7 cellular contexts compared by ENCODE assay signal in genomic region chr19:11420429-11420893, GRCh38. TPM values are rescaled to one million over a fixed set of nuclear protein-coding genes. Genes with fewer than 3 reads are reported as not detected.
DNase-seq lines count a peak whose midpoint lies in the region; ATAC-seq and TF ChIP-seq lines count a peak whose summit lies in the region.
"Had no signal": no experiment of that assay in that cellular context is flagged by ENCODE, and none has a peak within 500 bp of the region (broad histone marks: within the 10 kb centered on the region; RNA-seq: fewer than 3 reads in every experiment).

No MANE protein-coding gene starts in this region.

- H3K4me1 Mint-ChIP-seq in GM23338: peaks cover 22% of the 10 kb centered on the region
- peaks cover 46% of the 10 kb centered on the region for H3K4me1 Mint-ChIP-seq in nephron progenitor cell

- H3K4me3 ChIP-seq in GM23338 (peak overlapping the region; percentile 90), brain microvascular endothelial cell (ENCODE audit: low read depth, low read length) (peak overlapping the region; percentile 20)

- no peak for TF ChIP-seq CTCF in GM23338 (conservative IDR thresholded peaks at IDR 0.05; ENCODE audit: low read depth in 2 of 2)
- no peak for TF ChIP-seq CTCF in brain microvascular endothelial cell (IDR thresholded peaks at IDR 0.05; ENCODE audit: low read depth, low read length, missing control alignments)
- TF ChIP-seq CTCF in nephron progenitor cell (IDR thresholded peaks at IDR 0.05): no peak

- H3K9me3 Mint-ChIP-seq in GM23338 (no peaks in the 10 kb centered on the region; the same call in 2 of the 3 replicates), nephron progenitor cell (peaks cover 5% of the 10 kb centered on the region)

- no peak for ATAC-seq in GM23338
- ATAC-seq in GM21528 (IDR thresholded peaks at IDR 0.05; ENCODE audit: low FRiP score, unreplicated experiment): no peak

- H3K79me2 ChIP-seq in GM23338 (replicated peaks; ENCODE audit: insufficient read depth): no peaks in the 10 kb centered on the region

- peak overlapping the region; percentile 100 for H3K4me2 ChIP-seq in GM23338

- H2AFZ ChIP-seq in GM23338: peak overlapping the region; percentile 92; the same call in 1 of the 2 replicates

- H3K27me3 Mint-ChIP-seq in GM23338 (ENCODE audit: insufficient read depth, low read depth, poor library complexity): peaks cover 40% of the 10 kb centered on the region
- peaks cover 88% of the 10 kb centered on the region for H3K27me3 Mint-ChIP-seq in nephron progenitor cell (ENCODE audit: low read depth, poor library complexity)

- no peaks in the 10 kb centered on the region for H4K20me1 ChIP-seq in GM23338 (replicated peaks; ENCODE audit: insufficient read depth)

- H3K27me3 ChIP-seq in GM23338 (ENCODE audit: insufficient read depth): peaks cover 45% of the 10 kb centered on the region
- peaks cover 50% of the 10 kb centered on the region for H3K27me3 ChIP-seq in brain microvascular endothelial cell (replicated peaks)

- peak overlapping the region; percentile 82 for H3K4me3 Mint-ChIP-seq in GM23338
- peak overlapping the region; percentile 80 for H3K4me3 Mint-ChIP-seq in nephron progenitor cell

- H3K36me3 ChIP-seq in GM23338 (ENCODE audit: insufficient read depth): no peaks in the 10 kb centered on the region
- no peaks in the 10 kb centered on the region for H3K36me3 ChIP-seq in brain microvascular endothelial cell (replicated peaks)

- no peaks in the 10 kb centered on the region for H3K9me2 ChIP-seq in GM23338 (ENCODE audit: insufficient read depth)

- DNase-seq in GM23338 (ENCODE audit: low spot score): peak; percentile 44
- no peak for DNase-seq in brain microvascular endothelial cell
- peak; percentile 69 for DNase-seq in nephron progenitor cell
- no peak for DNase-seq in epidermal melanocyte (ENCODE audit: insufficient read length, low spot score)
- DNase-seq in foreskin melanocyte: no peak
- DNase-seq: activated CD4-positive, alpha-beta T cell treated with anti-CD3 and anti-CD28 coated beads for 4 hours had no signal

- H3K27ac ChIP-seq in GM23338 (ENCODE audit: low read depth) (no peak overlapping the region), brain microvascular endothelial cell (no peak overlapping the region)

- H3F3A ChIP-seq in GM23338 (replicated peaks; ENCODE audit: low read depth): peaks cover 21% of the 10 kb centered on the region

- in situ Hi-C loops in brain microvascular endothelial cell (cut with HindIII; ENCODE audit: low pct_ligation_motif_present, low sequenced_read_pairs): no loop called here

- H3K27ac Mint-ChIP-seq in GM23338 (no peak overlapping the region), nephron progenitor cell (no peak overlapping the region)

- H3K36me3 Mint-ChIP-seq in GM23338 (ENCODE audit: low read depth) (peaks cover 7% of the 10 kb centered on the region), nephron progenitor cell (ENCODE audit: low read depth) (no peaks in the 10 kb centered on the region)

- peaks cover 33% of the 10 kb centered on the region for H3K4me1 ChIP-seq in GM23338 (ENCODE audit: insufficient read depth)

TF ChIP-seq in GM23338, 12 proteins besides CTCF, POLR2A, EP300 and RAD21 (continues in another document):
- TF ChIP-seq, protein P1, sequence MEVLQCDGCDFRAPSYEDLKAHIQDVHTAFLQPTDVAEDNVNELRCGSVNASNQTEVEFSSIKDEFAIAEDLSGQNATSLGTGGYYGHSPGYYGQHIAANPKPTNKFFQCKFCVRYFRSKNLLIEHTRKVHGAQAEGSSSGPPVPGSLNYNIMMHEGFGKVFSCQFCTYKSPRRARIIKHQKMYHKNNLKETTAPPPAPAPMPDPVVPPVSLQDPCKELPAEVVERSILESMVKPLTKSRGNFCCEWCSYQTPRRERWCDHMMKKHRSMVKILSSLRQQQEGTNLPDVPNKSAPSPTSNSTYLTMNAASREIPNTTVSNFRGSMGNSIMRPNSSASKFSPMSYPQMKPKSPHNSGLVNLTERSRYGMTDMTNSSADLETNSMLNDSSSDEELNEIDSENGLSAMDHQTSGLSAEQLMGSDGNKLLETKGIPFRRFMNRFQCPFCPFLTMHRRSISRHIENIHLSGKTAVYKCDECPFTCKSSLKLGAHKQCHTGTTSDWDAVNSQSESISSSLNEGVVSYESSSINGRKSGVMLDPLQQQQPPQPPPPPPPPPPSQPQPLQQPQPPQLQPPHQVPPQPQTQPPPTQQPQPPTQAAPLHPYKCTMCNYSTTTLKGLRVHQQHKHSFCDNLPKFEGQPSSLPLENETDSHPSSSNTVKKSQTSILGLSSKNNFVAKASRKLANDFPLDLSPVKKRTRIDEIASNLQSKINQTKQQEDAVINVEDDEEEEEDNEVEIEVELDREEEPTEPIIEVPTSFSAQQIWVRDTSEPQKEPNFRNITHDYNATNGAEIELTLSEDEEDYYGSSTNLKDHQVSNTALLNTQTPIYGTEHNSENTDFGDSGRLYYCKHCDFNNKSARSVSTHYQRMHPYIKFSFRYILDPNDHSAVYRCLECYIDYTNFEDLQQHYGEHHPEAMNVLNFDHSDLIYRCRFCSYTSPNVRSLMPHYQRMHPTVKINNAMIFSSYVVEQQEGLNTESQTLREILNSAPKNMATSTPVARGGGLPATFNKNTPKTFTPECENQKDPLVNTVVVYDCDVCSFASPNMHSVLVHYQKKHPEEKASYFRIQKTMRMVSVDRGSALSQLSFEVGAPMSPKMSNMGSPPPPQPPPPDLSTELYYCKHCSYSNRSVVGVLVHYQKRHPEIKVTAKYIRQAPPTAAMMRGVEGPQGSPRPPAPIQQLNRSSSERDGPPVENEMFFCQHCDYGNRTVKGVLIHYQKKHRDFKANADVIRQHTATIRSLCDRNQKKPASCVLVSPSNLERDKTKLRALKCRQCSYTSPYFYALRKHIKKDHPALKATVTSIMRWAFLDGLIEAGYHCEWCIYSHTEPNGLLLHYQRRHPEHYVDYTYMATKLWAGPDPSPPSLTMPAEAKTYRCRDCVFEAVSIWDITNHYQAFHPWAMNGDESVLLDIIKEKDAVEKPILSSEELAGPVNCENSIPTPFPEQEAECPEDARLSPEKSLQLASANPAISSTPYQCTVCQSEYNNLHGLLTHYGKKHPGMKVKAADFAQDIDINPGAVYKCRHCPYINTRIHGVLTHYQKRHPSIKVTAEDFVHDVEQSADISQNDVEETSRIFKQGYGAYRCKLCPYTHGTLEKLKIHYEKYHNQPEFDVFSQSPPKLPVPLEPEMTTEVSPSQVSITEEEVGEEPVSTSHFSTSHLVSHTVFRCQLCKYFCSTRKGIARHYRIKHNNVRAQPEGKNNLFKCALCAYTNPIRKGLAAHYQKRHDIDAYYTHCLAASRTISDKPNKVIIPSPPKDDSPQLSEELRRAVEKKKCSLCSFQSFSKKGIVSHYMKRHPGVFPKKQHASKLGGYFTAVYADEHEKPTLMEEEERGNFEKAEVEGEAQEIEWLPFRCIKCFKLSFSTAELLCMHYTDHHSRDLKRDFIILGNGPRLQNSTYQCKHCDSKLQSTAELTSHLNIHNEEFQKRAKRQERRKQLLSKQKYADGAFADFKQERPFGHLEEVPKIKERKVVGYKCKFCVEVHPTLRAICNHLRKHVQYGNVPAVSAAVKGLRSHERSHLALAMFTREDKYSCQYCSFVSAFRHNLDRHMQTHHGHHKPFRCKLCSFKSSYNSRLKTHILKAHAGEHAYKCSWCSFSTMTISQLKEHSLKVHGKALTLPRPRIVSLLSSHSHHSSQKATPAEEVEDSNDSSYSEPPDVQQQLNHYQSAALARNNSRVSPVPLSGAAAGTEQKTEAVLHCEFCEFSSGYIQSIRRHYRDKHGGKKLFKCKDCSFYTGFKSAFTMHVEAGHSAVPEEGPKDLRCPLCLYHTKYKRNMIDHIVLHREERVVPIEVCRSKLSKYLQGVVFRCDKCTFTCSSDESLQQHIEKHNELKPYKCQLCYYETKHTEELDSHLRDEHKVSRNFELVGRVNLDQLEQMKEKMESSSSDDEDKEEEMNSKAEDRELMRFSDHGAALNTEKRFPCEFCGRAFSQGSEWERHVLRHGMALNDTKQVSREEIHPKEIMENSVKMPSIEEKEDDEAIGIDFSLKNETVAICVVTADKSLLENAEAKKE (CRISPR knock-in tag; IDR thresholded peaks at IDR 0.05): no peak
- no peak for TF ChIP-seq NANOG (IDR thresholded peaks at IDR 0.05; ENCODE audit: borderline replicate concordance)
- no peak; the same call in 1 of the 2 replicates for TF ChIP-seq POLR2AphosphoS5 (IDR thresholded peaks at IDR 0.05; ENCODE audit: low read depth)
- TF ChIP-seq CREB1 (CRISPR knock-in tag; IDR thresholded peaks at IDR 0.05; ENCODE audit: low read depth): no peak
- TF ChIP-seq, protein P2, sequence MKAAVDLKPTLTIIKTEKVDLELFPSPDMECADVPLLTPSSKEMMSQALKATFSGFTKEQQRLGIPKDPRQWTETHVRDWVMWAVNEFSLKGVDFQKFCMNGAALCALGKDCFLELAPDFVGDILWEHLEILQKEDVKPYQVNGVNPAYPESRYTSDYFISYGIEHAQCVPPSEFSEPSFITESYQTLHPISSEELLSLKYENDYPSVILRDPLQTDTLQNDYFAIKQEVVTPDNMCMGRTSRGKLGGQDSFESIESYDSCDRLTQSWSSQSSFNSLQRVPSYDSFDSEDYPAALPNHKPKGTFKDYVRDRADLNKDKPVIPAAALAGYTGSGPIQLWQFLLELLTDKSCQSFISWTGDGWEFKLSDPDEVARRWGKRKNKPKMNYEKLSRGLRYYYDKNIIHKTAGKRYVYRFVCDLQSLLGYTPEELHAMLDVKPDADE (IDR thresholded peaks at IDR 0.05): no peak
- no peak for TF ChIP-seq EZH2phosphoT487 (IDR thresholded peaks at IDR 0.05; ENCODE audit: unreplicated experiment)
- TF ChIP-seq JUNB (IDR thresholded peaks at IDR 0.05; ENCODE audit: unreplicated experiment): no peak
- TF ChIP-seq ZNF331 (CRISPR knock-in tag; IDR thresholded peaks at IDR 0.05; ENCODE audit: low read depth): no peak

RNA-seq across cellular contexts. Expression of gene RGL3, which starts 1.3 kb away (rescaled TPM):
- 46.8 and 49.4 TPM in 2 replicates for total RNA-seq in GM23338 (2014; rRNA removed; shearing (Covaris generic))
- polyA plus RNA-seq in GM23338 (2016; fragmentation: Nextera tagmentation; extraction: Ambion mirVana): 48.8 and 49.2 TPM in 2 replicates

RNA-seq across cellular contexts. Expression of gene ODAD3, which starts 14.5 kb away (rescaled TPM):
- total RNA-seq in GM23338 (2014; rRNA removed; shearing (Covaris generic)): 0.54 and 1.5 TPM in 2 replicates
- 6.1 TPM in 2 replicates for polyA plus RNA-seq in GM23338 (2016; fragmentation: Nextera tagmentation; extraction: Ambion mirVana)

RNA-seq across cellular contexts. Expression of gene PRKCSH, which starts 15.0 kb away (rescaled TPM):
- total RNA-seq in GM23338 (2014; rRNA removed; shearing (Covaris generic)): 107 and 130 TPM in 2 replicates
- polyA plus RNA-seq in GM23338 (2016; fragmentation: Nextera tagmentation; extraction: Ambion mirVana): 85.3 and 90.3 TPM in 2 replicates

RNA-seq across cellular contexts. Expression of gene EPOR, which starts 36.3 kb away (rescaled TPM):
- 6.8 and 12.0 TPM in 2 replicates for total RNA-seq in GM23338 (2014; rRNA removed; shearing (Covaris generic))
- 9.1 and 9.2 TPM in 2 replicates for polyA plus RNA-seq in GM23338 (2016; fragmentation: Nextera tagmentation; extraction: Ambion mirVana)

RNA-seq across cellular contexts. Expression of gene SWSAP1, which starts 46.0 kb away (rescaled TPM):
- total RNA-seq in GM23338 (2014; rRNA removed; shearing (Covaris generic)): 2.1 and 4.1 TPM in 2 replicates
- polyA plus RNA-seq in GM23338 (2016; fragmentation: Nextera tagmentation; extraction: Ambion mirVana): 6.1 and 6.6 TPM in 2 replicates

Comparison
In these comparisons a context has a peak if more than half of its experiments do, and no peak if none do; other contexts are left out.
1. DNase-seq: peak in GM23338 (single experiment) and nephron progenitor cell (single experiment); none in brain microvascular endothelial cell (single experiment), epidermal melanocyte (single experiment) and foreskin melanocyte (single experiment).